ENCODE assay signal across 8 cellular contexts in genomic region chr5:93585054-93585751, GRCh38. TPM values are rescaled to one million over a fixed set of nuclear protein-coding genes. Genes with fewer than 3 reads are reported as not detected.
DNase-seq lines count a peak whose midpoint lies in the region; ATAC-seq and TF ChIP-seq lines count a peak whose summit lies in the region.

No MANE protein-coding gene starts in this region.

- H3K9me2 ChIP-seq in MM.1S (replicated peaks; ENCODE audit: insufficient read depth, low read length): no peaks in the 10 kb centered on the region

- H3K36me3 Mint-ChIP-seq in chondrocyte (ENCODE audit: low read depth): peaks cover 8% of the 10 kb centered on the region

- peaks cover 40% of the 10 kb centered on the region for H3K4me1 Mint-ChIP-seq in chondrocyte (ENCODE audit: low read depth)

- no peaks in the 10 kb centered on the region for H3K36me3 ChIP-seq in MM.1S (replicated peaks; ENCODE audit: insufficient read depth, low read length)
- no peaks in the 10 kb centered on the region for H3K36me3 ChIP-seq in mesodermal cell (ENCODE audit: control insufficient read depth, insufficient read depth, low read length)

- no peak overlapping the region for H2AFZ ChIP-seq in MM.1S (ENCODE audit: low read length)

- 0 to 1% methylated on average over 44 to 47 of the region's 68 CpGs for WGBS in mesodermal cell (ENCODE audit: insufficient coverage in 2 of 2), 2 experiments

- H3K27me3 Mint-ChIP-seq in chondrocyte (ENCODE audit: low read depth): no peaks in the 10 kb centered on the region

- H3K4me3 ChIP-seq in MM.1S (ENCODE audit: low read length): no peak overlapping the region
- H3K4me3 ChIP-seq in mesodermal cell (ENCODE audit: extremely low read depth, insufficient read depth, low read length, poor library complexity, severe bottlenecking): peak overlapping the region; percentile 42

- no peaks in the 10 kb centered on the region for H4K20me1 ChIP-seq in MM.1S (ENCODE audit: insufficient read depth, low read length)

- peaks cover 26% of the 10 kb centered on the region for H3K27me3 ChIP-seq in MM.1S (replicated peaks; ENCODE audit: insufficient read depth, low read length)

- no peak for TF ChIP-seq CTCF in MM.1S (IDR thresholded peaks at IDR 0.05; ENCODE audit: low read length)
- TF ChIP-seq CTCF in chondrocyte (IDR thresholded peaks at IDR 0.05): no peak

- no peak overlapping the region for H3K9ac ChIP-seq in MM.1S (ENCODE audit: low read length)

- peak overlapping the region; percentile 96 for H3K4me3 Mint-ChIP-seq in chondrocyte (ENCODE audit: unreplicated experiment)

- peak; percentile 58 for DNase-seq in EL
- peak; percentile 10 for DNase-seq in MM.1S
- DNase-seq in chondrocyte (ENCODE audit: low spot score): no peak

- no peak for ATAC-seq in HG02623 (IDR thresholded peaks at IDR 0.05; ENCODE audit: unreplicated experiment)
- ATAC-seq in HG03196 (IDR thresholded peaks at IDR 0.05; ENCODE audit: unreplicated experiment): no peak
- no peak for ATAC-seq in HG02759 (IDR thresholded peaks at IDR 0.05; ENCODE audit: unreplicated experiment)
- ATAC-seq in HG02973 (IDR thresholded peaks at IDR 0.05; ENCODE audit: unreplicated experiment): no peak

- H3K9me3 ChIP-seq in MM.1S (replicated peaks; ENCODE audit: insufficient read depth, low read length): no peaks in the 10 kb centered on the region
- no peaks in the 10 kb centered on the region for H3K9me3 ChIP-seq in mesodermal cell (ENCODE audit: control insufficient read depth, low read length)

- no peak overlapping the region for H3K4me2 ChIP-seq in MM.1S (ENCODE audit: low read depth, low read length)

- no peaks in the 10 kb centered on the region for H3K79me2 ChIP-seq in MM.1S (ENCODE audit: low read length)

- H3K9me3 Mint-ChIP-seq in chondrocyte (ENCODE audit: low read depth): no peaks in the 10 kb centered on the region

- no peaks in the 10 kb centered on the region; the same call in 1 of the 2 replicates for H3K4me1 ChIP-seq in MM.1S (ENCODE audit: low read length)
- peaks cover 18% of the 10 kb centered on the region for H3K4me1 ChIP-seq in mesodermal cell (ENCODE audit: control insufficient read depth, insufficient read depth, low read length, poor library complexity, severe bottlenecking)

- no peaks in the 10 kb centered on the region; the same call in 1 of the 2 replicates for H3F3A ChIP-seq in MM.1S (ENCODE audit: insufficient read depth, low read length)

- peak overlapping the region; percentile 99 for H3K27ac Mint-ChIP-seq in chondrocyte (ENCODE audit: unreplicated experiment)

- no peak overlapping the region for H3K27ac ChIP-seq in MM.1S (ENCODE audit: low read length)
- no peak overlapping the region for H3K27ac ChIP-seq in mesodermal cell (ENCODE audit: low read depth, low read length, severe bottlenecking)

RNA-seq across cellular contexts. Expression of gene NR2F1, which starts 2.2 kb away (rescaled TPM):
- total RNA-seq in chondrocyte: 28.7 to 41.9 TPM (median 30.8 TPM) in 3 replicates
- 34.5 TPM for polyA plus RNA-seq in mesodermal cell (2013, experiment 1 of 2)
- 25.9 TPM for polyA plus RNA-seq in mesodermal cell (2013, experiment 2 of 2)

RNA-seq across cellular contexts. Expression of gene NR2F1-AS1, which starts 4.2 kb away (rescaled TPM):
- 16.2 to 20.0 TPM (median 19.7 TPM) in 3 replicates for total RNA-seq in chondrocyte
- 11.6 TPM for polyA plus RNA-seq in mesodermal cell (2013, experiment 1 of 2)
- 22.3 TPM for polyA plus RNA-seq in mesodermal cell (2013, experiment 2 of 2)
